17 cellular contexts compared by ENCODE assay signal in genomic region chr16:87252269-87252970, GRCh38.
DNase-seq lines count a peak whose midpoint lies in the region; ATAC-seq, FAIRE-seq and TF ChIP-seq lines count a peak whose summit lies in the region.
"Had no signal": no experiment of that assay in that cellular context is flagged by ENCODE, and none has a peak within 500 bp of the region (broad histone marks: within the 10 kb centered on the region; RNA-seq: fewer than 3 reads in every experiment).

No MANE protein-coding gene starts in this region.

- ATAC-seq in activated CD8-positive, alpha-beta memory T cell treated with anti-CD3 and anti-CD28 coated beads, Interleukin-2, amount 10 ng/mL, durations not matched to agents 7 days and 5 days, result peak; percentile 53
- no peak for ATAC-seq in K562
- no peak for ATAC-seq in GM18909 (IDR thresholded peaks at IDR 0.05; ENCODE audit: poor library complexity, unreplicated experiment)
- ATAC-seq: GM23338 had no signal

- intact Hi-C loops in K562 (cut with micrococcal nuclease), result no loop called here

- CTCF ChIA-PET in activated CD8-positive, alpha-beta memory T cell treated with anti-CD3 and anti-CD28 coated beads, Interleukin-2, amount 10 ng/mL, durations not matched to agents 7 days and 5 days (lab: Charles Lee), result no interaction called here
- CTCF ChIA-PET in K562 (lab: Yijun Ruan, JAX; ENCODE audit: low intra/inter-chr PET ratio), result no interaction called here

- H2AFZ ChIP-seq in K562 (ENCODE audit: low read depth, low read length), result no peak overlapping the region
- H2AFZ ChIP-seq: GM23338 had no signal

- TF ChIP-seq EP300 in K562 (IDR thresholded peaks at IDR 0.05; ENCODE audit: low read length), result no peak

- peaks cover 1% of the 10 kb centered on the region for H3K36me3 Mint-ChIP-seq in activated CD8-positive, alpha-beta memory T cell treated with anti-CD3 and anti-CD28 coated beads, Interleukin-2, amount 10 ng/mL, durations not matched to agents 7 days and 5 days
- H3K36me3 Mint-ChIP-seq: CD4-positive, CD25-positive, alpha-beta regulatory T cell had no signal

- no peaks in the 10 kb centered on the region for H3K9me3 Mint-ChIP-seq in activated CD8-positive, alpha-beta memory T cell treated with anti-CD3 and anti-CD28 coated beads, Interleukin-2, amount 10 ng/mL, durations not matched to agents 7 days and 5 days (ENCODE audit: low read depth)
- H3K9me3 Mint-ChIP-seq: CD4-positive, CD25-positive, alpha-beta regulatory T cell; GM23338 had no signal

- H3K27me3 Mint-ChIP-seq in activated CD8-positive, alpha-beta memory T cell treated with anti-CD3 and anti-CD28 coated beads, Interleukin-2, amount 10 ng/mL, durations not matched to agents 7 days and 5 days, result no peaks in the 10 kb centered on the region
- H3K27me3 Mint-ChIP-seq: CD4-positive, CD25-positive, alpha-beta regulatory T cell had no signal

- no peaks in the 10 kb centered on the region for H3K79me2 ChIP-seq in K562 (ENCODE audit: control insufficient read depth, insufficient read depth, low read length)

- peaks cover 19% of the 10 kb centered on the region for H3K4me1 Mint-ChIP-seq in activated CD8-positive, alpha-beta memory T cell treated with anti-CD3 and anti-CD28 coated beads, Interleukin-2, amount 10 ng/mL, durations not matched to agents 7 days and 5 days
- H3K4me1 Mint-ChIP-seq: CD4-positive, CD25-positive, alpha-beta regulatory T cell; GM23338 had no signal

- no peak overlapping the region for H3K9ac ChIP-seq in K562 (ENCODE audit: insufficient read depth in 1 of 2, low read depth in 2 of 2, low read length in 2 of 2)

- H3K4me2 ChIP-seq in K562 (ENCODE audit: insufficient read depth, low read length), result no peak overlapping the region
- H3K4me2 ChIP-seq: GM23338 had no signal

- H3K9me1 ChIP-seq in K562 (ENCODE audit: control insufficient read depth, insufficient read depth, low read length), result no peaks in the 10 kb centered on the region

- no peak for FAIRE-seq in K562 (lab: Jason Lieb, UNC)

- no peaks in the 10 kb centered on the region; the same call in 2 of the 3 replicates for H3K36me3 ChIP-seq in K562 (ENCODE audit: control insufficient read depth, insufficient read depth, low read length)
- H3K36me3 ChIP-seq: SJCRH30 had no signal

- POLR2A ChIA-PET in K562 (lab: Yijun Ruan, JAX), result interaction anchor here (0.6 kb wide), 1 partner anchor 1306 kb away, joined by 4 read pairs; no protein-coding TSS in a partner anchor

- H3K27ac Mint-ChIP-seq in activated CD8-positive, alpha-beta memory T cell treated with anti-CD3 and anti-CD28 coated beads, Interleukin-2, amount 10 ng/mL, durations not matched to agents 7 days and 5 days, result no peak overlapping the region
- H3K27ac Mint-ChIP-seq: CD4-positive, CD25-positive, alpha-beta regulatory T cell; GM23338 had no signal

- no peak for TF ChIP-seq POLR2A in K562 (conservative IDR thresholded peaks at IDR 0.05)

- BruUV-seq in K562 (replicated peaks; lab: Mats Ljungman, UMichigan), result no TSS peak

- no peak overlapping the region for H3K27ac ChIP-seq in K562 (ENCODE audit: extremely low read depth, low read depth, low read length)
- H3K27ac ChIP-seq: SJCRH30 had no signal

- H3K27me3 ChIP-seq in K562 (ENCODE audit: control insufficient read depth in 2 of 2, insufficient read depth in 2 of 2, low read length in 2 of 2), result no peaks in the 10 kb centered on the region; a peak in 1 of 5 replicates
- H3K27me3 ChIP-seq: SJCRH30 had no signal

- in situ Hi-C loops in K562 (cut with MboI), result no loop called here

- H3K4me1 ChIP-seq in K562 (replicated peaks in 1 of 2; ENCODE audit: control insufficient read depth in 2 of 2, insufficient read depth in 2 of 2, low read length in 2 of 2), result no peaks in the 10 kb centered on the region
- H3K4me1 ChIP-seq: SJCRH30 had no signal

- no peak overlapping the region for H3K4me3 Mint-ChIP-seq in activated CD8-positive, alpha-beta memory T cell treated with anti-CD3 and anti-CD28 coated beads, Interleukin-2, amount 10 ng/mL, durations not matched to agents 7 days and 5 days
- H3K4me3 Mint-ChIP-seq: CD4-positive, CD25-positive, alpha-beta regulatory T cell; GM23338 had no signal

- no peak for TF ChIP-seq RAD21 in K562 (CRISPR knock-in tag; conservative IDR thresholded peaks at IDR 0.05 in 1 of 2, IDR thresholded peaks at IDR 0.05 in 1 of 2)

- H4K20me1 ChIP-seq in K562 (replicated peaks; ENCODE audit: control insufficient read depth, insufficient read depth, low read length), result no peaks in the 10 kb centered on the region

- 30% methylated on average over 12 of the region's 12 CpGs for WGBS in K562 (ENCODE audit: insufficient coverage, low coverage, missing lambda C conversion rate)

- no peak for DNase-seq in activated CD8-positive, alpha-beta memory T cell treated with anti-CD3 and anti-CD28 coated beads, Interleukin-2, amount 10 ng/mL, durations not matched to agents 7 days and 5 days
- DNase-seq in activated CD8-positive, alpha-beta memory T cell treated with anti-CD3 and anti-CD28 coated beads, Interleukin-2, amount 50 U/mL, for 4 hours, result no peak
- DNase-seq in Daoy (ENCODE audit: low read depth) (peak; percentile 43), K562 (ENCODE audit: extremely low read depth in 1 of 4, low spot score in 3 of 4) (no peak), NCI-H1436 treated with DMSO at 0.1 percent for 48 hours (lab: John Stamatoyannopoulos, UW) (no peak), DMS53 (lab: John Stamatoyannopoulos, UW) (no peak)
- DNase-seq in Jurkat, Clone E6-1 (ENCODE audit: low read depth, low spot score), result peak; percentile 20
- DNase-seq: CD4-positive, CD25-positive, alpha-beta regulatory T cell; GF-D8; NCI-H1417; NCI-H2029; NCI-H2171 treated with DMSO at 0.1 percent for 48 hours; NCI-H510A; NCI-H82; SJCRH30 had no signal

- H3K4me3 ChIP-seq in Jurkat, Clone E6-1 (ENCODE audit: low read length), result no peak overlapping the region
- no peak overlapping the region for H3K4me3 ChIP-seq in K562
- H3K4me3 ChIP-seq: GM23338, SJCRH30 had no signal

- TF ChIP-seq CTCF in K562 (IDR thresholded peaks at IDR 0.05 in 2 of 3, conservative IDR thresholded peaks at IDR 0.05 in 1 of 3; ENCODE audit: insufficient read depth in 2 of 3, low read depth in 1 of 3, low read length in 3 of 3), result no peak

- no peaks in the 10 kb centered on the region for H3K9me3 ChIP-seq in K562 (replicated peaks; ENCODE audit: control insufficient read depth, insufficient read depth, low read depth, low read length)
- H3K9me3 ChIP-seq: SJCRH30 had no signal

TF ChIP-seq in K562, 482 proteins besides CTCF, POLR2A, EP300 and RAD21 (continues in another document):
- no peak for TF ChIP-seq HES1 (IDR thresholded peaks at IDR 0.05; ENCODE audit: low read depth)
- no peak for TF ChIP-seq BCL6 (CRISPR knock-in tag; IDR thresholded peaks at IDR 0.05)
- no peak for TF ChIP-seq ZBTB2 (IDR thresholded peaks at IDR 0.05)
- TF ChIP-seq HCFC1 (IDR thresholded peaks at IDR 0.05; ENCODE audit: low read depth, low read length), result no peak
- no peak for TF ChIP-seq ZNF263 (CRISPR knock-in tag; IDR thresholded peaks at IDR 0.05; ENCODE audit: borderline replicate concordance)
- TF ChIP-seq ZNF146 (CRISPR knock-in tag; IDR thresholded peaks at IDR 0.05; ENCODE audit: unreplicated experiment), result peak; percentile 73
- no peak for TF ChIP-seq CUX1 (CRISPR knock-in tag; IDR thresholded peaks at IDR 0.05)

Comparison
In these comparisons a context has a peak if more than half of its experiments do, and no peak if none do; other contexts are left out.
1. DNase-seq: peak in Daoy (single experiment) and Jurkat, Clone E6-1 (single experiment); none in activated CD8-positive, alpha-beta memory T cell treated with anti-CD3 and anti-CD28 coated beads, Interleukin-2, amount 10 ng/mL, durations not matched to agents 7 days and 5 days (single experiment), activated CD8-positive, alpha-beta memory T cell treated with anti-CD3 and anti-CD28 coated beads, Interleukin-2, amount 50 U/mL, for 4 hours (single experiment), K562 (0 of 4), NCI-H1436 treated with DMSO at 0.1 percent for 48 hours (single experiment) and DMS53 (single experiment).